26 cellular contexts compared by ENCODE assay signal in genomic region chr16:17199135-17199534, GRCh38.
A peak's percentile ranks its signal among the peaks of the same experiment; 100 is the strongest.
DNase-seq lines count a peak whose midpoint lies in the region; ATAC-seq, FAIRE-seq and TF ChIP-seq lines count a peak whose summit lies in the region.
"Had no signal": no experiment of that assay in that cellular context is flagged by ENCODE, and none has a peak within 500 bp of the region (broad histone marks: within the 10 kb centered on the region; RNA-seq: fewer than 3 reads in every experiment).

No MANE protein-coding gene starts in this region.

- TF ChIP-seq RAD21 in HepG2 (CRISPR knock-in tag; IDR thresholded peaks at IDR 0.05) (no peak), GM12878 (IDR thresholded peaks at IDR 0.05; ENCODE audit: insufficient read depth, low read depth, low read length) (no peak)

- BruUV-seq in HepG2 (replicated peaks; lab: Mats Ljungman, UMichigan) (no TSS peak), GM12878 (replicated peaks; lab: Mats Ljungman, UMichigan) (no TSS peak)

- H3K27ac Mint-ChIP-seq in stimulated activated naive B cell treated with anti-CD40 and anti-IgM and Interleukin-4, amounts not matched to agents 10 μg/mL and 1 μg/mL and 100 μg/mL, for 72 hours: peak overlapping the region; percentile 28
- H3K27ac Mint-ChIP-seq: CD8-positive, alpha-beta memory T cell had no signal

- H3K4me3 ChIP-seq in HepG2 (replicated peaks in 1 of 3; ENCODE audit: insufficient read depth in 1 of 3, low read depth in 2 of 3, low read length in 3 of 3): no peak overlapping the region
- H3K4me3 ChIP-seq in right lobe of liver: no peak overlapping the region
- H3K4me3 ChIP-seq in GM12878: no peak overlapping the region
- H3K4me3 ChIP-seq: A549, BLaER1 had no signal

- peaks cover 0 to 2% of the 10 kb centered on the region in 2 donors for H3K9me3 Mint-ChIP-seq in stimulated activated naive B cell treated with anti-CD40 and anti-IgM and Interleukin-4, amounts not matched to agents 10 μg/mL and 1 μg/mL and 100 μg/mL, for 72 hours
- H3K9me3 Mint-ChIP-seq: CD14-positive monocyte; CD4-positive, alpha-beta memory T cell; CD4-positive, CD25-positive, alpha-beta regulatory T cell; CD8-positive, alpha-beta memory T cell had no signal

- no peaks in the 10 kb centered on the region for H3K27me3 Mint-ChIP-seq in stimulated activated naive B cell treated with anti-CD40 and anti-IgM and Interleukin-4, amounts not matched to agents 10 μg/mL and 1 μg/mL and 100 μg/mL, for 72 hours
- H3K27me3 Mint-ChIP-seq: CD4-positive, alpha-beta memory T cell; CD4-positive, CD25-positive, alpha-beta regulatory T cell; CD8-positive, alpha-beta memory T cell had no signal

- SMC1A ChIA-PET in GM12878 (lab: Charles Lee; ENCODE audit: uncharacterized antibody, unreplicated experiment): interaction anchor here (1.2 kb wide), 1 partner anchor 337 kb away, joined by 3 read pairs; no protein-coding TSS in a partner anchor

- TF ChIP-seq CTCF in HepG2 (CRISPR knock-in tag; IDR thresholded peaks at IDR 0.05) (no peak), right lobe of liver (IDR thresholded peaks at IDR 0.05) (no peak), GM12878 (IDR thresholded peaks at IDR 0.05 in 2 of 3, conservative IDR thresholded peaks at IDR 0.05 in 1 of 3; ENCODE audit: control insufficient read depth in 2 of 3, extremely low read depth in 1 of 3, insufficient read depth in 1 of 3, low read depth in 3 of 3, low read length in 3 of 3) (no peak)

- no peak overlapping the region for H3K27ac ChIP-seq in HepG2 (ENCODE audit: extremely low read length, insufficient read depth, low read length)
- H3K27ac ChIP-seq in right lobe of liver: no peak overlapping the region
- no peak overlapping the region for H3K27ac ChIP-seq in GM12878 (ENCODE audit: control insufficient read depth, insufficient read depth)
- H3K27ac ChIP-seq: 22Rv1, A549, BLaER1 had no signal

- H3K9ac ChIP-seq in HepG2 (ENCODE audit: insufficient read depth, low read depth, low read length) (no peak overlapping the region), GM12878 (ENCODE audit: control insufficient read depth, insufficient read depth, low read length) (no peak overlapping the region)
- H3K9ac ChIP-seq: BLaER1 had no signal

- H3K36me3 ChIP-seq in HepG2 (replicated peaks in 1 of 2; ENCODE audit: control insufficient read depth in 1 of 2, insufficient read depth in 2 of 2, low read length in 2 of 2) (no peaks in the 10 kb centered on the region), right lobe of liver (no peaks in the 10 kb centered on the region), GM12878 (ENCODE audit: control insufficient read depth in 2 of 2, insufficient read depth in 2 of 2, low read length in 1 of 2) (peaks cover 4 to 6% of the 10 kb centered on the region in 2 experiments; a peak in 3 of 4 replicates)
- H3K36me3 ChIP-seq: BE2C had no signal

- TF ChIP-seq EP300 in HepG2 (IDR thresholded peaks at IDR 0.05; ENCODE audit: low read depth in 2 of 2, low read length in 2 of 2): no peak
- TF ChIP-seq EP300 in HepG2 (CRISPR knock-in tag; IDR thresholded peaks at IDR 0.05; ENCODE audit: borderline replicate concordance): no peak
- no peak for TF ChIP-seq EP300 in GM12878 (IDR thresholded peaks at IDR 0.05; ENCODE audit: borderline replicate concordance in 1 of 2, control insufficient read depth in 1 of 2, low read depth in 2 of 2, low read length in 2 of 2)

- H2AFZ ChIP-seq in HepG2 (ENCODE audit: low read length): no peak overlapping the region
- no peak overlapping the region for H2AFZ ChIP-seq in GM12878 (ENCODE audit: control insufficient read depth, low read depth, low read length)

- peaks cover 56 to 64% of the 10 kb centered on the region in 2 donors for H3K36me3 Mint-ChIP-seq in stimulated activated naive B cell treated with anti-CD40 and anti-IgM and Interleukin-4, amounts not matched to agents 10 μg/mL and 1 μg/mL and 100 μg/mL, for 72 hours

- H3K4me2 ChIP-seq in HepG2 (ENCODE audit: low read depth, low read length) (no peak overlapping the region), GM12878 (ENCODE audit: control insufficient read depth, insufficient read depth) (no peak overlapping the region)
- H3K4me2 ChIP-seq: A549, BLaER1 had no signal

- ATAC-seq in HepG2: no peak
- no peak for ATAC-seq in right lobe of liver
- ATAC-seq in GM12878: no peak
- ATAC-seq in stimulated activated naive B cell treated with anti-CD40 and anti-IgM and Interleukin-4, amounts not matched to agents 10 μg/mL and 1 μg/mL and 100 μg/mL, for 72 hours (replicated peaks): no peak
- ATAC-seq in GM19324 (IDR thresholded peaks at IDR 0.05; ENCODE audit: low FRiP score, unreplicated experiment): no peak
- ATAC-seq: A549 had no signal

- no peaks in the 10 kb centered on the region for H3K9me3 ChIP-seq in HepG2 (ENCODE audit: low read length)
- no peaks in the 10 kb centered on the region for H3K9me3 ChIP-seq in right lobe of liver
- H3K9me3 ChIP-seq in GM12878 (replicated peaks; ENCODE audit: control insufficient read depth, insufficient read depth, low read length): no peaks in the 10 kb centered on the region
- H3K9me3 ChIP-seq: A549, BE2C, BLaER1 had no signal

- CTCF ChIA-PET in HepG2 (lab: Yijun Ruan, JAX; ENCODE audit: low intra/inter-chr PET ratio, low total read pairs) (no interaction called here), GM12878 (lab: Yijun Ruan, JAX) (interaction anchor here (1.5 kb wide), 1 partner anchor 338 kb away, joined by 5 read pairs; no protein-coding TSS in a partner anchor)

- 30% methylated on average over 3 of the region's 3 CpGs for WGBS in HepG2 (ENCODE audit: low lambda C conversion rate)
- 66% methylated on average over 3 of the region's 3 CpGs for WGBS in right lobe of liver (ENCODE audit: insufficient coverage, low coverage, low lambda C conversion rate, missing lambda C conversion rate)
- WGBS in GM12878 (ENCODE audit: insufficient coverage, insufficient replicate concordance, low lambda C conversion rate, missing lambda C conversion rate): 61% methylated on average over 3 of the region's 3 CpGs

- RAD21 ChIA-PET in GM12878 (lab: Charles Lee; ENCODE audit: unreplicated experiment): interaction anchor here (1.6 kb wide), 1 partner anchor 268 kb away, joined by 5 read pairs; no protein-coding TSS in a partner anchor

- POLR2A ChIA-PET in HepG2 (lab: Yijun Ruan, JAX): no interaction called here
- POLR2A ChIA-PET in GM12878 (lab: Charles Lee): no interaction called here

- H3K4me3 Mint-ChIP-seq in stimulated activated naive B cell treated with anti-CD40 and anti-IgM and Interleukin-4, amounts not matched to agents 10 μg/mL and 1 μg/mL and 100 μg/mL, for 72 hours: no peak overlapping the region
- H3K4me3 Mint-ChIP-seq: CD14-positive monocyte; CD4-positive, alpha-beta memory T cell; CD4-positive, CD25-positive, alpha-beta regulatory T cell; CD8-positive, alpha-beta memory T cell had no signal

- peaks cover 15 to 31% of the 10 kb centered on the region in 2 donors for H3K4me1 Mint-ChIP-seq in stimulated activated naive B cell treated with anti-CD40 and anti-IgM and Interleukin-4, amounts not matched to agents 10 μg/mL and 1 μg/mL and 100 μg/mL, for 72 hours

- TF ChIP-seq POLR2A in HepG2 (IDR thresholded peaks at IDR 0.05; ENCODE audit: insufficient read depth in 1 of 2, low read depth in 2 of 2, low read length in 2 of 2) (no peak), right lobe of liver (IDR thresholded peaks at IDR 0.05) (no peak), GM12878 (IDR thresholded peaks at IDR 0.05; ENCODE audit: low read depth, low read length) (no peak)

- no peak for DNase-seq in HepG2 (ENCODE audit: low spot score)
- no peak for DNase-seq in right lobe of liver
- DNase-seq in GM12878 (ENCODE audit: low read depth, low spot score): no peak
- no peak for DNase-seq in stimulated activated naive B cell treated with anti-CD40 and anti-IgM and Interleukin-4, amounts not matched to agents 10 μg/mL and 1 μg/mL and 100 μg/mL, for 72 hours
- DNase-seq in effector CD8-positive, alpha-beta T cell (lab: John Stamatoyannopoulos, UW): no peak
- DNase-seq: AML-193; BE2C; C1 segment of cervical spinal cord; CD4-positive, alpha-beta memory T cell; CD4-positive, CD25-positive, alpha-beta regulatory T cell; CD8-positive, alpha-beta memory T cell; COR-L47; DMS 273 treated with DMSO at 0.1 percent for 48 hours; DMS153; DMS53; DMS79; DND-41; EL; GDM1 had no signal

- H3K79me2 ChIP-seq in HepG2 (ENCODE audit: insufficient read depth, low read length) (no peaks in the 10 kb centered on the region), GM12878 (ENCODE audit: control insufficient read depth, insufficient read depth, low read length) (no peaks in the 10 kb centered on the region)

- H3K4me1 ChIP-seq in HepG2 (ENCODE audit: insufficient read depth, low read length) (no peaks in the 10 kb centered on the region), right lobe of liver (no peaks in the 10 kb centered on the region), GM12878 (ENCODE audit: control insufficient read depth, insufficient read depth, low read length) (no peaks in the 10 kb centered on the region)
- H3K4me1 ChIP-seq: A549, BE2C, BLaER1 had no signal

- FAIRE-seq in HepG2 (lab: Jason Lieb, UNC): no peak
- no peak for FAIRE-seq in GM12878 (lab: Jason Lieb, UNC)
- FAIRE-seq: A549, GM12891, GM19239 had no signal

- H4K20me1 ChIP-seq in HepG2 (ENCODE audit: insufficient read depth, low read length) (no peaks in the 10 kb centered on the region), GM12878 (ENCODE audit: control insufficient read depth, insufficient read depth) (no peaks in the 10 kb centered on the region; the same call in 1 of the 2 replicates)

- in situ Hi-C loops in HepG2 (cut with HindIII; ENCODE audit: extremely low pct_ligation_motif_present, low pct_unique_long_range_greater_than_20kb) (no loop called here), GM12878 (cut with MboI) (no loop called here)

- H3K27me3 ChIP-seq in HepG2 (ENCODE audit: control insufficient read depth in 1 of 2, insufficient read depth in 2 of 2, low read length in 2 of 2): peaks cover 0 to 14% of the 10 kb centered on the region in 2 experiments; a peak in 2 of 5 replicates
- no peaks in the 10 kb centered on the region for H3K27me3 ChIP-seq in right lobe of liver
- no peaks in the 10 kb centered on the region for H3K27me3 ChIP-seq in GM12878 (replicated peaks in 1 of 2; ENCODE audit: control insufficient read depth in 2 of 2, insufficient read depth in 2 of 2, low read length in 1 of 2)
- H3K27me3 ChIP-seq: BE2C, BLaER1 had no signal

- intact Hi-C loops in HepG2 (cut with micrococcal nuclease; ENCODE audit: unreplicated experiment): no loop called here
- intact Hi-C loops in right lobe of liver (cut with DNase I): no loop called here
- intact Hi-C loops in GM12878 (cut with micrococcal nuclease; ENCODE audit: unreplicated experiment): no loop called here

TF ChIP-seq in HepG2, 621 proteins besides CTCF, POLR2A, EP300 and RAD21 (continues in another document):
- TF ChIP-seq ZIK1 (CRISPR knock-in tag; IDR thresholded peaks at IDR 0.05; ENCODE audit: borderline replicate concordance, low read depth): no peak
- no peak for TF ChIP-seq TGIF2 (CRISPR knock-in tag; IDR thresholded peaks at IDR 0.05)
- TF ChIP-seq ZNF557 (CRISPR knock-in tag; IDR thresholded peaks at IDR 0.05): no peak
